19 cellular contexts compared by ENCODE assay signal in the genomic region with DNA sequence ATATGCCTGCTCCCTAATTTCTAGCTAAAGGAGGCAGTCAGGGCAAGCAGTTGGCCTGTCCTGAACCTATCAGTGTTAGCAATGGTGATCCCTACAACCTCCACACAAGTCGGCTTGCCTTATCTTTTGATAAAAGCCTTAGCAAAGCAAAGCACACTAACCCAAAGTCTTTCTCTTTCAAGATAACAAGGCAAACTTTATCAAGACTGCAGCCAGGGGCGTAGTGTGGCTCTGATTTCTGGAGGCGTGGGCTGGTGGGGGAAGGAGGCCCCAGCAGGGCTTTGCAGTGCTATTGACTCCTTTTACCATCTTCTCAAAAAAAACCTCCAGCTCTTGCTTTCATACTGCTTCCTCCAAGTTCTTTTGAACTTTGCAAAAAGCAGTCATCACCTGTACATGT. TPM values are rescaled to one million over a fixed set of nuclear protein-coding genes. Genes with fewer than 3 reads are reported as not detected.
A peak's percentile ranks its signal among the peaks of the same experiment; 100 is the strongest.
DNase-seq lines count a peak whose midpoint lies in the region; ATAC-seq, FAIRE-seq and TF ChIP-seq lines count a peak whose summit lies in the region.
"Had no signal": no experiment of that assay in that cellular context is flagged by ENCODE, and none has a peak within 500 bp of the region (broad histone marks: within the 10 kb centered on the region; RNA-seq: fewer than 3 reads in every experiment).

No MANE protein-coding gene starts in this region.

- no peak overlapping the region for H3K27ac Mint-ChIP-seq in neural progenitor cell
- H3K27ac Mint-ChIP-seq: H9 had no signal

- no TSS peak for BruUV-seq in K562 (replicated peaks; lab: Mats Ljungman, UMichigan)

- ATAC-seq in K562, result no peak
- no peak for ATAC-seq in left lung
- ATAC-seq in gastrocnemius medialis, result no peak
- ATAC-seq: SK-N-SH treated with all-trans-retinoic acid at 6 μM for 48 hours had no signal

- intact Hi-C loops in K562 (cut with micrococcal nuclease) (no loop called here), testis (cut with DNase I; ENCODE audit: low total_unique reads) (no loop called here), left lung (cut with DNase I) (no loop called here), gastrocnemius medialis (cut with DNase I; ENCODE audit: low total_unique reads) (no loop called here)

- H3K4me3 ChIP-seq in HUES48 (ENCODE audit: low read depth, low read length), result no peak overlapping the region
- no peak overlapping the region for H3K4me3 ChIP-seq in K562
- H3K4me3 ChIP-seq in neural progenitor cell, result no peak overlapping the region
- no peak overlapping the region for H3K4me3 ChIP-seq in testis
- no peak overlapping the region for H3K4me3 ChIP-seq in left lung
- no peak overlapping the region for H3K4me3 ChIP-seq in gastrocnemius medialis

- H4K20me1 ChIP-seq in K562 (replicated peaks; ENCODE audit: control insufficient read depth, insufficient read depth, low read length) (no peaks in the 10 kb centered on the region), neural progenitor cell (ENCODE audit: low read depth) (no peaks in the 10 kb centered on the region)

- no peaks in the 10 kb centered on the region for H3K36me3 ChIP-seq in HUES48 (ENCODE audit: control insufficient read depth, insufficient read depth, low read length)
- no peaks in the 10 kb centered on the region for H3K36me3 ChIP-seq in K562 (ENCODE audit: control insufficient read depth, insufficient read depth, low read length)
- no peaks in the 10 kb centered on the region for H3K36me3 ChIP-seq in neural progenitor cell
- H3K36me3 ChIP-seq in testis (ENCODE audit: low read depth, missing control alignments), result no peaks in the 10 kb centered on the region
- H3K36me3 ChIP-seq in left lung, result no peaks in the 10 kb centered on the region
- H3K36me3 ChIP-seq in gastrocnemius medialis, result no peaks in the 10 kb centered on the region

- H3K4me2 ChIP-seq in K562 (ENCODE audit: insufficient read depth, low read length) (no peak overlapping the region), neural progenitor cell (no peak overlapping the region)
- H3K4me2 ChIP-seq: KMS-11 had no signal

- POLR2A ChIA-PET in K562 (lab: Yijun Ruan, JAX), result no interaction called here

- H3K27ac ChIP-seq in HUES48 (ENCODE audit: low read depth, low read length) (peak overlapping the region; percentile 7), K562 (ENCODE audit: extremely low read depth, low read depth, low read length) (no peak overlapping the region), neural progenitor cell (no peak overlapping the region), testis (peak overlapping the region in 1 of 2 donors; percentile 36), left lung (no peak overlapping the region), gastrocnemius medialis (no peak overlapping the region)
- H3K27ac ChIP-seq: C4-2B, HL-60, KMS-11 had no signal

- H2AFZ ChIP-seq in K562 (ENCODE audit: low read depth, low read length) (no peak overlapping the region), neural progenitor cell (replicated peaks) (peak overlapping the region; percentile 48)

- CTCF ChIA-PET in K562 (lab: Yijun Ruan, JAX; ENCODE audit: low intra/inter-chr PET ratio), result no interaction called here

- 0% methylated on average over 3 of the region's 3 CpGs for WGBS in K562 (ENCODE audit: insufficient coverage, low coverage, missing lambda C conversion rate)
- WGBS in testis, 2 donors, result 57 to 67% methylated on average over 3 of the region's 3 CpGs

- no peak for TF ChIP-seq RAD21 in K562 (CRISPR knock-in tag; conservative IDR thresholded peaks at IDR 0.05 in 1 of 2, IDR thresholded peaks at IDR 0.05 in 1 of 2)

- no peaks in the 10 kb centered on the region for H3K9me1 ChIP-seq in K562 (ENCODE audit: control insufficient read depth, insufficient read depth, low read length)

- no peaks in the 10 kb centered on the region for H3F3A ChIP-seq in neural progenitor cell (ENCODE audit: low read depth)

- DNase-seq in K562 (ENCODE audit: extremely low read depth in 1 of 4, low spot score in 3 of 4) (peak in 1 of 4 experiments; percentile 7), neural progenitor cell (ENCODE audit: low spot score) (no peak), testis (peak; percentile 25), left lung (no peak), gastrocnemius medialis (no peak), NCI-H2196 (lab: John Stamatoyannopoulos, UW; ENCODE audit: unreplicated experiment) (no peak)
- DNase-seq: DMS153, H9, NCI-H146, NCI-H2081, NCI-H524, Right ventricle myocardium superior had no signal

- peaks cover 2% of the 10 kb centered on the region for H3K9me3 Mint-ChIP-seq in neural progenitor cell

- no peak overlapping the region for H3K4me3 Mint-ChIP-seq in neural progenitor cell
- H3K4me3 Mint-ChIP-seq: H9 had no signal

- H3K27me3 Mint-ChIP-seq in neural progenitor cell (ENCODE audit: insufficient read depth, low read depth), result peaks cover 6% of the 10 kb centered on the region

- no peaks in the 10 kb centered on the region for H3K9me3 ChIP-seq in HUES48 (ENCODE audit: control insufficient read depth, insufficient read depth, low read length)
- no peaks in the 10 kb centered on the region for H3K9me3 ChIP-seq in K562 (replicated peaks; ENCODE audit: control insufficient read depth, insufficient read depth, low read depth, low read length)
- H3K9me3 ChIP-seq in neural progenitor cell (ENCODE audit: low read depth), result no peaks in the 10 kb centered on the region
- no peaks in the 10 kb centered on the region for H3K9me3 ChIP-seq in testis
- no peaks in the 10 kb centered on the region for H3K9me3 ChIP-seq in left lung
- no peaks in the 10 kb centered on the region for H3K9me3 ChIP-seq in gastrocnemius medialis

- H3K36me3 Mint-ChIP-seq in neural progenitor cell, result no peaks in the 10 kb centered on the region

- TF ChIP-seq POLR2A in K562 (conservative IDR thresholded peaks at IDR 0.05), result no peak
- TF ChIP-seq POLR2A in testis (IDR thresholded peaks at IDR 0.05), result no peak
- TF ChIP-seq POLR2A in gastrocnemius medialis (IDR thresholded peaks at IDR 0.05), result no peak

- H3K9ac ChIP-seq in HUES48 (ENCODE audit: low read depth, low read length) (no peak overlapping the region), K562 (ENCODE audit: insufficient read depth in 1 of 2, low read depth in 2 of 2, low read length in 2 of 2) (no peak overlapping the region), neural progenitor cell (no peak overlapping the region)
- H3K9ac ChIP-seq: KMS-11 had no signal

- in situ Hi-C loops in K562 (cut with MboI), result no loop called here
- in situ Hi-C loops in gastrocnemius medialis (cut with MboI; ENCODE audit: low sequenced_read_pairs in 4 of 4), result no loop called here

- H3K4me1 Mint-ChIP-seq in neural progenitor cell, result peaks cover 7% of the 10 kb centered on the region

- TF ChIP-seq CTCF in K562 (IDR thresholded peaks at IDR 0.05 in 2 of 3, conservative IDR thresholded peaks at IDR 0.05 in 1 of 3; ENCODE audit: insufficient read depth in 2 of 3, low read depth in 1 of 3, low read length in 3 of 3), result no peak
- TF ChIP-seq CTCF in neural progenitor cell (IDR thresholded peaks at IDR 0.05), result no peak
- TF ChIP-seq CTCF in testis (IDR thresholded peaks at IDR 0.05), result no peak
- no peak for TF ChIP-seq CTCF in left lung (IDR thresholded peaks at IDR 0.05)
- no peak for TF ChIP-seq CTCF in gastrocnemius medialis (IDR thresholded peaks at IDR 0.05 in 4 of 5, conservative IDR thresholded peaks at IDR 0.05 in 1 of 5)

- H3K27me3 ChIP-seq in HUES48 (ENCODE audit: control insufficient read depth, insufficient read depth, low read length) (no peaks in the 10 kb centered on the region), K562 (ENCODE audit: control insufficient read depth in 2 of 2, insufficient read depth in 2 of 2, low read length in 2 of 2) (peaks cover 2 to 4% of the 10 kb centered on the region in 2 experiments; a peak in 1 of 5 replicates), neural progenitor cell (no peaks in the 10 kb centered on the region), testis (no peaks in the 10 kb centered on the region), left lung (no peaks in the 10 kb centered on the region), gastrocnemius medialis (no peaks in the 10 kb centered on the region)

- no peaks in the 10 kb centered on the region for H3K4me1 ChIP-seq in HUES48 (ENCODE audit: control insufficient read depth, insufficient read depth, low read length)
- no peaks in the 10 kb centered on the region for H3K4me1 ChIP-seq in K562 (replicated peaks in 1 of 2; ENCODE audit: control insufficient read depth in 2 of 2, insufficient read depth in 2 of 2, low read length in 2 of 2)
- H3K4me1 ChIP-seq in neural progenitor cell, result no peaks in the 10 kb centered on the region
- H3K4me1 ChIP-seq in testis, result peaks cover 15% of the 10 kb centered on the region
- H3K4me1 ChIP-seq in left lung, result no peaks in the 10 kb centered on the region
- H3K4me1 ChIP-seq in gastrocnemius medialis, result no peaks in the 10 kb centered on the region

- no peak for TF ChIP-seq EP300 in K562 (IDR thresholded peaks at IDR 0.05; ENCODE audit: low read length)

- FAIRE-seq in K562 (lab: Jason Lieb, UNC), result no peak
- FAIRE-seq: RCC 7860 had no signal

- H3K79me2 ChIP-seq in K562 (ENCODE audit: control insufficient read depth, insufficient read depth, low read length) (no peaks in the 10 kb centered on the region), neural progenitor cell (ENCODE audit: low read depth) (no peaks in the 10 kb centered on the region)

TF ChIP-seq in K562, 482 proteins besides CTCF, POLR2A, EP300 and RAD21 (continues in another document):
- TF ChIP-seq CBFA2T3 (IDR thresholded peaks at IDR 0.05), result peak; percentile 71

RNA-seq across cellular contexts. Expression of a gene that starts 40.2 kb away (rescaled TPM):
- total RNA-seq in K562 (2011; cell fraction: chromatin; rRNA removed; ENCODE audit: low replicate concordance), result not detected in 2 replicates
- total RNA-seq in K562 (2011; cell fraction: nucleolus; rRNA removed), result not detected in 2 replicates
- not detected in 2 replicates for total RNA-seq in K562 (2011; cell fraction: nucleoplasm; rRNA removed)
- not detected in 2 replicates for total RNA-seq in K562 (2014; rRNA removed)
- total RNA-seq in K562 (2014; rRNA removed; fragmentation: Illumina TruSeq; extraction: Trizol), result not detected in 2 replicates
- not detected in 2 replicates for total RNA-seq in K562 (2015; rRNA removed; fragmentation: Illumina TruSeq; extraction: Trizol)
- total RNA-seq in K562 (2021), result 0.04 and 0.18 TPM in 2 replicates
- not detected in 2 replicates for polyA plus RNA-seq in K562 (2011; rRNA removed)
- not detected in 2 replicates for polyA plus RNA-seq in K562 (2011; cell fraction: cytosol; rRNA removed)
- 0.01 and 0.06 TPM in 2 replicates for polyA plus RNA-seq in K562 (2011; cell fraction: nucleus; rRNA removed)
- polyA plus RNA-seq in K562 (2012), result not detected in 2 replicates
- polyA plus RNA-seq in K562 (2014; fragmentation: Illumina TruSeq; extraction: Trizol), result not detected in 2 replicates
- polyA plus RNA-seq in K562 (2014; fragmentation: Nextera tagmentation; extraction: Ambion mirVana), result not detected
- not detected in 2 replicates for polyA plus RNA-seq in K562 (2014; rRNA removed)
- polyA minus RNA-seq in K562 (2011; rRNA and poly(A)+ RNA removed), result 0.03 TPM in 1 of 2 replicates, not detected in the other
- polyA minus RNA-seq in K562 (2011; cell fraction: cytosol; rRNA and poly(A)+ RNA removed), result 0.57 and 1.1 TPM in 2 replicates
- 0.11 and 0.13 TPM in 2 replicates for polyA minus RNA-seq in K562 (2011; cell fraction: nucleus; rRNA and poly(A)+ RNA removed)
- total RNA-seq in neural progenitor cell (ENCODE audit: low replicate concordance), result 80.3 and 95.4 TPM in 2 replicates
- total RNA-seq in testis, result 100 to 1,000 TPM; 141 to 146 TPM
- 35.7 TPM for polyA plus RNA-seq in testis (ENCODE audit: insufficient read depth, low read depth, low replicate concordance)
- 1 to 10 TPM; 2.4 to 4.7 TPM for total RNA-seq in left lung
- under 1 TPM; 0.05 to 0.44 (median 0.09) TPM for total RNA-seq in gastrocnemius medialis
- total RNA-seq: A673 had no signal

Comparison
In these comparisons a context has a peak if more than half of its experiments do, and no peak if none do; other contexts are left out.
1. RNA of a gene that starts 40.2 kb away (total RNA-seq): 141 to 146 TPM in testis and 80.3 to 95.4 TPM in neural progenitor cell; 2.4 to 4.7 TPM in left lung, 0.05 to 0.44 TPM in gastrocnemius medialis and 0.04 to 0.18 TPM in K562; every median in the first group is over 10 times any median in the second.